In the genomic region with DNA sequence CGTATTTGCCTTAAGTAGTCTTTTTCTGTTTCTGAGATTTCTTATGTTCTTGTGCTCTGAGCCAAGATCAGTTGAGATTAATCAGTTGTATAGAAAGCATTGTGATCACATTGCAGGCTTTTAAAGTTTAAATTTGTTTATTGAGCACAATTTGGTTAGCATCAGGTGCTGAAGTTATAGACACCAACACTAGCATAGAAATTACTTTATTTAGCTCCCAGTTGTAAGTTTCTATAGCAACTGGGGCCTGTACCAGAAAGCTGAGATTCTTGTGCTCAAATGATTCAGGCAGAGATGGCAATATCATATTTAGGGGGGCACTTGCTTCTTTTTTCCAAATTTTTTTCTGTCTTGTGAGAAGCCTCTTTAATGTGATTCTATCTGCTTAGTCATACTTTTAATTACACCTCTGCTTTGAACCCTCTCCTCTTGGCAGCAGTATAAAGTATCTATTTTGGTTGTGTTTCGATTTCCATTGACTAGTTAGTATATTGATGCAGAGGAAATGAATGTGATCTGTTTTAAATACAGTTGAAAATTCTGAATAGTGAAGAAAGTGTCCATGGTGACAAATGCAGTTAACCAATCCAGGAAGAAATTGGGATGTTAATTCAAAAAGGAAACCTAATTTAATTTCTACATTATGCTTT, we compare ENCODE assay signal across 2 cellular contexts.
TF ChIP-seq lines count a peak whose summit lies in the region.

No MANE protein-coding gene starts in this region.

TF ChIP-seq in HCT116, 20 proteins besides CTCF, POLR2A, EP300 and RAD21:
- TF ChIP-seq, protein P1, sequence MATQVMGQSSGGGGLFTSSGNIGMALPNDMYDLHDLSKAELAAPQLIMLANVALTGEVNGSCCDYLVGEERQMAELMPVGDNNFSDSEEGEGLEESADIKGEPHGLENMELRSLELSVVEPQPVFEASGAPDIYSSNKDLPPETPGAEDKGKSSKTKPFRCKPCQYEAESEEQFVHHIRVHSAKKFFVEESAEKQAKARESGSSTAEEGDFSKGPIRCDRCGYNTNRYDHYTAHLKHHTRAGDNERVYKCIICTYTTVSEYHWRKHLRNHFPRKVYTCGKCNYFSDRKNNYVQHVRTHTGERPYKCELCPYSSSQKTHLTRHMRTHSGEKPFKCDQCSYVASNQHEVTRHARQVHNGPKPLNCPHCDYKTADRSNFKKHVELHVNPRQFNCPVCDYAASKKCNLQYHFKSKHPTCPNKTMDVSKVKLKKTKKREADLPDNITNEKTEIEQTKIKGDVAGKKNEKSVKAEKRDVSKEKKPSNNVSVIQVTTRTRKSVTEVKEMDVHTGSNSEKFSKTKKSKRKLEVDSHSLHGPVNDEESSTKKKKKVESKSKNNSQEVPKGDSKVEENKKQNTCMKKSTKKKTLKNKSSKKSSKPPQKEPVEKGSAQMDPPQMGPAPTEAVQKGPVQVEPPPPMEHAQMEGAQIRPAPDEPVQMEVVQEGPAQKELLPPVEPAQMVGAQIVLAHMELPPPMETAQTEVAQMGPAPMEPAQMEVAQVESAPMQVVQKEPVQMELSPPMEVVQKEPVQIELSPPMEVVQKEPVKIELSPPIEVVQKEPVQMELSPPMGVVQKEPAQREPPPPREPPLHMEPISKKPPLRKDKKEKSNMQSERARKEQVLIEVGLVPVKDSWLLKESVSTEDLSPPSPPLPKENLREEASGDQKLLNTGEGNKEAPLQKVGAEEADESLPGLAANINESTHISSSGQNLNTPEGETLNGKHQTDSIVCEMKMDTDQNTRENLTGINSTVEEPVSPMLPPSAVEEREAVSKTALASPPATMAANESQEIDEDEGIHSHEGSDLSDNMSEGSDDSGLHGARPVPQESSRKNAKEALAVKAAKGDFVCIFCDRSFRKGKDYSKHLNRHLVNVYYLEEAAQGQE (IDR thresholded peaks at IDR 0.05; ENCODE audit: low read depth): no peak
- TF ChIP-seq TCF7L2 (IDR thresholded peaks at IDR 0.05; ENCODE audit: borderline replicate concordance, extremely low read depth, insufficient read depth, insufficient read length): peak; percentile 46
TF ChIP-seq in HCT116: peak in this region for 1.

TF ChIP-seq in SK-N-SH treated with all-trans-retinoic acid at 6 μM for 48 hours, 23 proteins besides CTCF, POLR2A, EP300 and RAD21 (continued from another document):
- TF ChIP-seq, protein P2, sequence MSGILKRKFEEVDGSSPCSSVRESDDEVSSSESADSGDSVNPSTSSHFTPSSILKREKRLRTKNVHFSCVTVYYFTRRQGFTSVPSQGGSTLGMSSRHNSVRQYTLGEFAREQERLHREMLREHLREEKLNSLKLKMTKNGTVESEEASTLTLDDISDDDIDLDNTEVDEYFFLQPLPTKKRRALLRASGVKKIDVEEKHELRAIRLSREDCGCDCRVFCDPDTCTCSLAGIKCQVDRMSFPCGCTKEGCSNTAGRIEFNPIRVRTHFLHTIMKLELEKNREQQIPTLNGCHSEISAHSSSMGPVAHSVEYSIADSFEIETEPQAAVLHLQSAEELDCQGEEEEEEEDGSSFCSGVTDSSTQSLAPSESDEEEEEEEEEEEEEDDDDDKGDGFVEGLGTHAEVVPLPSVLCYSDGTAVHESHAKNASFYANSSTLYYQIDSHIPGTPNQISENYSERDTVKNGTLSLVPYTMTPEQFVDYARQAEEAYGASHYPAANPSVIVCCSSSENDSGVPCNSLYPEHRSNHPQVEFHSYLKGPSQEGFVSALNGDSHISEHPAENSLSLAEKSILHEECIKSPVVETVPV (CRISPR knock-in tag; IDR thresholded peaks at IDR 0.05): no peak
- no peak for TF ChIP-seq GLIS3 (CRISPR knock-in tag; IDR thresholded peaks at IDR 0.05)
- TF ChIP-seq, protein P3, sequence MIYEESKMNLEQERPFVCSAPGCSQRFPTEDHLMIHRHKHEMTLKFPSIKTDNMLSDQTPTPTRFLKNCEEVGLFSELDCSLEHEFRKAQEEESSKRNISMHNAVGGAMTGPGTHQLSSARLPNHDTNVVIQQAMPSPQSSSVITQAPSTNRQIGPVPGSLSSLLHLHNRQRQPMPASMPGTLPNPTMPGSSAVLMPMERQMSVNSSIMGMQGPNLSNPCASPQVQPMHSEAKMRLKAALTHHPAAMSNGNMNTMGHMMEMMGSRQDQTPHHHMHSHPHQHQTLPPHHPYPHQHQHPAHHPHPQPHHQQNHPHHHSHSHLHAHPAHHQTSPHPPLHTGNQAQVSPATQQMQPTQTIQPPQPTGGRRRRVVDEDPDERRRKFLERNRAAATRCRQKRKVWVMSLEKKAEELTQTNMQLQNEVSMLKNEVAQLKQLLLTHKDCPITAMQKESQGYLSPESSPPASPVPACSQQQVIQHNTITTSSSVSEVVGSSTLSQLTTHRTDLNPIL (CRISPR knock-in tag; IDR thresholded peaks at IDR 0.05; ENCODE audit: low read depth): no peak
- TF ChIP-seq ZFP30 (CRISPR knock-in tag; IDR thresholded peaks at IDR 0.05): no peak
- no peak for TF ChIP-seq RARB (CRISPR knock-in tag; IDR thresholded peaks at IDR 0.05)
- no peak for TF ChIP-seq TSHZ2 (CRISPR knock-in tag; IDR thresholded peaks at IDR 0.05)
- no peak for TF ChIP-seq ZC3H10 (CRISPR knock-in tag; IDR thresholded peaks at IDR 0.05)
